ENCODE assay signal across 24 cellular contexts in the genomic region with DNA sequence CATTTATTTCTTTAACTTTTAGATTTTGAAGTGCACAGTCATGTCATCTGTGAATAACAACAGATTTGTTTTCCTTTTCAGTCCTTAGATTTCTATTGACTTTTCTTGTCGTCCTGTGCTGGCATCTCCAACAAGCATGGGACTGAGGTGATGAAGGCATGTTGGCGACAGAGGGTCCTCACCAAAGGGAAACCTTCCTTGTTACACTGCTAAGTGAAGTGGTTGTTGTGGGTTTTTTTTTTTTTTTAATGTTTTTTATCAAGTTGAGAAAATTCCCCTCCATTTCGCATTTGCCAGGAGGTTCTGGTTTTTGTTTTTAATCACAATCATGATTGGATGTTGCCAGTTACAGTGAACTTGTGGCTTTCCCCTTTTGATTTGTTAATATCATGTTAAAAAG.
"Had no signal": no experiment of that assay in that cellular context is flagged by ENCODE, and none has a peak within 500 bp of the region (broad histone marks: within the 10 kb centered on the region; RNA-seq: fewer than 3 reads in every experiment).

No MANE protein-coding gene starts in this region.

- H3K27ac Mint-ChIP-seq: immature natural killer cell, memory B cell, mesothelial cell of epicardium, nephron, progenitor cell of endocrine pancreas had no signal

- H3K27ac ChIP-seq: coronary artery, dorsolateral prefrontal cortex, heart left ventricle, left ventricle myocardium inferior, lower lobe of right lung, pancreas, tibial artery, upper lobe of left lung, uterus had no signal

- H3K9me3 Mint-ChIP-seq: immature natural killer cell, memory B cell had no signal

- H3K9me3 ChIP-seq: left ventricle myocardium inferior, lower lobe of right lung, pancreas, tibial artery, upper lobe of left lung, uterus had no signal

- H3K4me3 Mint-ChIP-seq: immature natural killer cell, memory B cell, mesothelial cell of epicardium, nephron had no signal

- H3K4me3 ChIP-seq: coronary artery, dorsolateral prefrontal cortex, heart left ventricle, left ventricle myocardium inferior, lower lobe of right lung, pancreas, tibial artery, upper lobe of left lung, uterus had no signal

- H3K36me3 ChIP-seq: left ventricle myocardium inferior, pancreas, upper lobe of left lung, uterus had no signal

- H3K27me3 Mint-ChIP-seq: memory B cell, progenitor cell of endocrine pancreas had no signal

- FAIRE-seq: frontal cortex, kidney, pancreas, small intestine had no signal

- ATAC-seq: heart left ventricle, left cardiac atrium, lower lobe of right lung, pancreas, right cardiac atrium had no signal

- DNase-seq: effector CD8-positive, alpha-beta T cell; heart left ventricle; hippocampal formation; immature natural killer cell; kidney; left cardiac atrium; left ventricle myocardium inferior; lower lobe of right lung; occipital lobe; right cardiac atrium; small intestine; stimulated activated CD4-positive, alpha-beta T cell treated with anti-CD3 and anti-CD28 coated beads, Interleukin-12 subunit alpha, Interleukin-12 subunit beta, amount 100 ng/mL, for 4 hours; stimulated activated naive CD4-positive, alpha-beta T cell; tibial artery; upper lobe of left lung; uterus had no signal

- H3K4me1 ChIP-seq: uterus had no signal

- H3K27me3 ChIP-seq: dorsolateral prefrontal cortex, heart left ventricle, pancreas, tibial artery, upper lobe of left lung, uterus had no signal
